ENCODE assay signal across 21 cellular contexts in the genomic region with DNA sequence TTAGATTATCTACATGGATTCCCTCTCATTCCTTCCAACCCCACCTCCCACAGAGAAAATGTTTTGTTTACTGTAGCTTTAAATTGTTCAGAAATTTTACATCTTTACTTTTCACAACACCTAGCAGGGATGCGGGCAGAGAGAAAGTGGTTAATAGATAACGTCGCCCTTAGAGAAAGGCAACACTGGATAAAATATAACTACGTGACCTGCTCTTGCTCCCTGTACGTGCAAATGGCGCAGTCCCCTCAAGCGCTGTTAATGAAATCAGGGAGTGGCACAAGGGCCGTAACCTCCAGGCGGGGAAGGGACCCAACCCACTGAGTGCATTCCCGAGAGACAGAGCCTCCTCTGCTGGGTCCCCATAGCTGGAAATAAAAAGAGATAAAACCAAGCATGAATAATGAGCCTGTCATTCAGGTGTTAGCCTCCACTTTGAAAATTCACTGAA.
A peak's percentile ranks its signal among the peaks of the same experiment; 100 is the strongest.
DNase-seq lines count a peak whose midpoint lies in the region; ATAC-seq and TF ChIP-seq lines count a peak whose summit lies in the region.
"Had no signal": no experiment of that assay in that cellular context is flagged by ENCODE, and none has a peak within 500 bp of the region (broad histone marks: within the 10 kb centered on the region; RNA-seq: fewer than 3 reads in every experiment).

No MANE protein-coding gene starts in this region.

- H2AFZ ChIP-seq in hepatocyte, result no peak overlapping the region

- H4K20me1 ChIP-seq in hepatocyte (ENCODE audit: insufficient read depth, poor library complexity, severe bottlenecking), result no peaks in the 10 kb centered on the region

- 31% methylated on average over 10 of the region's 10 CpGs for WGBS in hepatocyte (ENCODE audit: low lambda C conversion rate, missing lambda C conversion rate)

- H3K27ac Mint-ChIP-seq in mesothelial cell of epicardium (peak overlapping the region; percentile 90), immature natural killer cell (no peak overlapping the region)
- H3K27ac Mint-ChIP-seq in CD4-positive, alpha-beta memory T cell, result no peak overlapping the region
- H3K27ac Mint-ChIP-seq: activated naive CD4-positive, alpha-beta T cell treated with anti-CD3 and anti-CD28 coated beads for 36 hours; activated T-cell treated with anti-CD3 and anti-CD28 coated beads, Interleukin-2, amount 50 U/mL, for 72 hours had no signal

- POLR2A ChIA-PET in CD4-positive, alpha-beta memory T cell (lab: Charles Lee; ENCODE audit: partially characterized antibody), result no interaction called here

- H3K4me1 Mint-ChIP-seq in mesothelial cell of epicardium (peaks cover 46% of the 10 kb centered on the region), immature natural killer cell (no peaks in the 10 kb centered on the region)
- H3K4me1 Mint-ChIP-seq in CD4-positive, alpha-beta memory T cell, result no peaks in the 10 kb centered on the region
- H3K4me1 Mint-ChIP-seq: central memory CD8-positive, alpha-beta T cell had no signal

- peak overlapping the region; percentile 71 for H3K27ac ChIP-seq in hepatocyte
- H3K27ac ChIP-seq in CD4-positive, alpha-beta memory T cell (ENCODE audit: low read depth, low read length), result no peak overlapping the region
- H3K27ac ChIP-seq: ascending aorta, dorsolateral prefrontal cortex, transverse colon had no signal

- H3K9me3 Mint-ChIP-seq in mesothelial cell of epicardium (peaks cover 12% of the 10 kb centered on the region), immature natural killer cell (no peaks in the 10 kb centered on the region)
- peaks cover 0 to 3% (median 0%) of the 10 kb centered on the region in 8 donors for H3K9me3 Mint-ChIP-seq in CD4-positive, alpha-beta memory T cell
- H3K9me3 Mint-ChIP-seq: activated naive CD4-positive, alpha-beta T cell treated with anti-CD3 and anti-CD28 coated beads for 36 hours; activated T-cell treated with anti-CD3 and anti-CD28 coated beads, Interleukin-2, amount 50 U/mL, for 72 hours; central memory CD8-positive, alpha-beta T cell had no signal

- no peaks in the 10 kb centered on the region for H3K36me3 ChIP-seq in hepatocyte (replicated peaks; ENCODE audit: insufficient read depth, low read depth)
- no peaks in the 10 kb centered on the region for H3K36me3 ChIP-seq in CD4-positive, alpha-beta memory T cell (ENCODE audit: insufficient read depth, low read length)
- H3K36me3 ChIP-seq: ascending aorta, transverse colon had no signal

- no peaks in the 10 kb centered on the region for H3K9me3 ChIP-seq in hepatocyte (ENCODE audit: low read depth)
- H3K9me3 ChIP-seq in CD4-positive, alpha-beta memory T cell (ENCODE audit: control insufficient read depth in 1 of 2, low read length in 2 of 2), result no peaks in the 10 kb centered on the region
- H3K9me3 ChIP-seq: ascending aorta, transverse colon had no signal

- peaks cover 16% of the 10 kb centered on the region for H3K4me1 ChIP-seq in hepatocyte (ENCODE audit: insufficient read depth)
- no peaks in the 10 kb centered on the region for H3K4me1 ChIP-seq in CD4-positive, alpha-beta memory T cell (ENCODE audit: insufficient read depth, low read length)
- H3K4me1 ChIP-seq: ascending aorta, transverse colon had no signal

- H3K27me3 Mint-ChIP-seq in mesothelial cell of epicardium (ENCODE audit: low read depth) (peaks cover 2% of the 10 kb centered on the region), immature natural killer cell (ENCODE audit: low read depth in 3 of 3) (peaks cover 5 to 8% (median 6%) of the 10 kb centered on the region in 3 donors)
- peaks cover 13 to 25% of the 10 kb centered on the region in 2 donors for H3K27me3 Mint-ChIP-seq in CD4-positive, alpha-beta memory T cell

- CTCF ChIA-PET in CD4-positive, alpha-beta memory T cell (lab: Charles Lee; ENCODE audit: partially characterized antibody), result no interaction called here

- H3K9me2 ChIP-seq in hepatocyte (replicated peaks; ENCODE audit: insufficient read depth), result no peaks in the 10 kb centered on the region

- H3K79me2 ChIP-seq in hepatocyte, result no peaks in the 10 kb centered on the region

- H3K27me3 ChIP-seq in hepatocyte, result no peaks in the 10 kb centered on the region
- no peaks in the 10 kb centered on the region for H3K27me3 ChIP-seq in CD4-positive, alpha-beta memory T cell (ENCODE audit: insufficient read depth, low read length)
- H3K27me3 ChIP-seq: ascending aorta, transverse colon had no signal

- H3K4me3 ChIP-seq in hepatocyte, result no peak overlapping the region
- H3K4me3 ChIP-seq in CD4-positive, alpha-beta memory T cell (ENCODE audit: low read length in 2 of 2), result no peak overlapping the region
- H3K4me3 ChIP-seq: ascending aorta, dorsolateral prefrontal cortex, lung, transverse colon had no signal

- DNase-seq in ACHN (peak; percentile 72), NCI-H748 treated with DMSO at 0.1 percent for 48 hours (lab: John Stamatoyannopoulos, UW) (peak; percentile 39), hepatocyte (ENCODE audit: low spot score) (peak; percentile 74), mesothelial cell of epicardium (ENCODE audit: low spot score in 2 of 2, unreplicated experiment in 2 of 2) (peak in 1 of 2 experiments; percentile 47), immature natural killer cell (no peak), GDM1 (lab: John Stamatoyannopoulos, UW) (no peak)
- DNase-seq in stimulated activated naive CD8-positive, alpha-beta T cell treated with anti-CD3 and anti-CD28 coated beads, Interleukin-15, Interleukin-2, amounts not matched to agents 100 U/mL and 50 U/mL, for 24 hours, result no peak
- no peak for DNase-seq in CD4-positive, alpha-beta memory T cell
- DNase-seq: 8988T; activated CD4-positive, CD25-positive, alpha-beta regulatory T cell treated with anti-CD3 and anti-CD28 coated beads, Interleukin-2, amount 50 U/mL, for 72 hours; activated naive CD4-positive, alpha-beta T cell treated with anti-CD3 and anti-CD28 coated beads for 36 hours; activated T-cell treated with anti-CD3 and anti-CD28 coated beads, Interleukin-2, amount 50 U/mL, for 72 hours; dorsolateral prefrontal cortex; H7; head of caudate nucleus; KG1; NCI-H69; transverse colon had no signal

- TF ChIP-seq CTCF in hepatocyte (IDR thresholded peaks at IDR 0.05; ENCODE audit: poor library complexity) (no peak), mesothelial cell of epicardium (IDR thresholded peaks at IDR 0.05; ENCODE audit: unreplicated experiment) (no peak)

- peak overlapping the region; percentile 13 for H3K4me3 Mint-ChIP-seq in mesothelial cell of epicardium
- no peak overlapping the region for H3K4me3 Mint-ChIP-seq in CD4-positive, alpha-beta memory T cell
- no peak overlapping the region for H3K4me3 Mint-ChIP-seq in immature natural killer cell
- H3K4me3 Mint-ChIP-seq: activated naive CD4-positive, alpha-beta T cell treated with anti-CD3 and anti-CD28 coated beads for 36 hours; activated T-cell treated with anti-CD3 and anti-CD28 coated beads, Interleukin-2, amount 50 U/mL, for 72 hours; central memory CD8-positive, alpha-beta T cell had no signal

- in situ Hi-C loops in ACHN (cut with HindIII; ENCODE audit: low pct_ligation_motif_present, low pct_unique_long_range_greater_than_20kb, low sequenced_read_pairs), result no loop called here

- peak overlapping the region; percentile 55 for H3K4me2 ChIP-seq in hepatocyte

- H3K36me3 Mint-ChIP-seq in mesothelial cell of epicardium, result peaks cover 4% of the 10 kb centered on the region
- no peaks in the 10 kb centered on the region for H3K36me3 Mint-ChIP-seq in CD4-positive, alpha-beta memory T cell
- no peaks in the 10 kb centered on the region for H3K36me3 Mint-ChIP-seq in immature natural killer cell

- intact Hi-C loops in CD4-positive, alpha-beta memory T cell (cut with micrococcal nuclease), result no loop called here

- ATAC-seq in stimulated activated naive CD8-positive, alpha-beta T cell treated with anti-CD3 and anti-CD28 coated beads, Interleukin-15, Interleukin-2, amounts not matched to agents 100 U/mL and 50 U/mL, for 24 hours, result no peak
- ATAC-seq: activated T-cell treated with anti-CD3 and anti-CD28 coated beads, Interleukin-2, amount 50 U/mL, for 72 hours had no signal

Comparison
In these comparisons a context has a peak if more than half of its experiments do, and no peak if none do; other contexts are left out.
1. DNase-seq: peak in ACHN (single experiment), NCI-H748 treated with DMSO at 0.1 percent for 48 hours (single experiment) and hepatocyte (single experiment); none in stimulated activated naive CD8-positive, alpha-beta T cell treated with anti-CD3 and anti-CD28 coated beads, Interleukin-15, Interleukin-2, amounts not matched to agents 100 U/mL and 50 U/mL, for 24 hours (single experiment), CD4-positive, alpha-beta memory T cell (0 of 5), immature natural killer cell (0 of 3) and GDM1 (single experiment).